ENCODE assay signal across 13 cellular contexts in the genomic region with DNA sequence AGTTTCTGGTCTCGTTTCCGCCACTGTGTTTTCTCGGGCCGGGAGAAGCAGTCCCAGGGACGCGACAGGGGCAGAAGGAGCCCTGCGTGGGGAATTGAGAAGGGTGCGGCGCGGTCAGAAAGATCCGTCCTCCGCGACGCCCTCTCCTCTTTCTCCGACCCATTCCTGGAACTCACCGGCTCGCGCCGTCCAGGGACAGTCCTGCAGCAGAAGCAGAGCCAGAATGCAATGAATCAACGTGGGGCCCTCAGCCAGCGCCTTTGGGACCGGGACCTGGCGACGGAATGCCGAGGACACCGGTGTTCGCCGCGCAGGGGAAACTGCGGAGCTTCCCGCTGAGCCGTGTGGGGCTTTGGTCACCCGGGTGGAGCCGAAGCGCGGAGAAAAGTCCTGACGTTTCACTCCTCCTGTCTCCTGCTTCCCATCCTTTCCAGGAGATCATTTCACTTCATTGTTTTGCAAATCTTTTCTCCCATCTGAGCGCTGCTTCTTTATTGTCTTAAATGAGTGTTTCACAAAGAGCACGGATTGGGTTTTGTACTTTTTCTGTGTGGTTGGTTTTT. TPM values are rescaled to one million over a fixed set of nuclear protein-coding genes. Genes with fewer than 3 reads are reported as not detected.
DNase-seq lines count a peak whose midpoint lies in the region; ATAC-seq and TF ChIP-seq lines count a peak whose summit lies in the region.
"Had no signal": no experiment of that assay in that cellular context is flagged by ENCODE, and none has a peak within 500 bp of the region (broad histone marks: within the 10 kb centered on the region; RNA-seq: fewer than 3 reads in every experiment).

No MANE protein-coding gene starts in this region.

- H3K4me3 ChIP-seq in SK-N-SH (ENCODE audit: low read depth in 2 of 2, low read length in 1 of 2) (no peak overlapping the region), hepatocyte (peak overlapping the region; percentile 26)

- WGBS in SK-N-SH (ENCODE audit: low lambda C conversion rate): 2% methylated on average over 33 of the region's 39 CpGs
- WGBS in hepatocyte (ENCODE audit: low lambda C conversion rate, missing lambda C conversion rate): 3% methylated on average over 39 of the region's 39 CpGs

- no peak for TF ChIP-seq RAD21 in SK-N-SH (IDR thresholded peaks at IDR 0.05; ENCODE audit: low read length)

- H3K4me3 Mint-ChIP-seq in activated CD8-positive, alpha-beta memory T cell treated with anti-CD3 and anti-CD28 coated beads, Interleukin-2, amount 10 ng/mL, durations not matched to agents 7 days and 5 days: peak overlapping the region; percentile 68
- H3K4me3 Mint-ChIP-seq in stimulated activated naive B cell treated with anti-CD40 and anti-IgM and Interleukin-4, amounts not matched to agents 10 μg/mL and 1 μg/mL and 100 μg/mL, for 72 hours: peak overlapping the region; percentile 63 to 81

- CTCF ChIA-PET in activated CD8-positive, alpha-beta memory T cell treated with anti-CD3 and anti-CD28 coated beads, Interleukin-2, amount 10 ng/mL, durations not matched to agents 7 days and 5 days (lab: Charles Lee): interaction anchor here (0.7 to 4.4 kb wide), 4 partner anchors 9 to 79 kb away, joined by 3 to 23 read pairs (median 8); a partner anchor contains a TSS
- CTCF ChIA-PET in SK-N-SH (lab: Yijun Ruan, JAX): no interaction called here

- 0 out of 2 replicates have a peak, but pooled peaks cover 7% of the 10 kb centered on the region for H3K9me3 ChIP-seq in SK-N-SH
- H3K9me3 ChIP-seq in hepatocyte (ENCODE audit: low read depth): no peaks in the 10 kb centered on the region
- H3K9me3 ChIP-seq: thyroid gland had no signal

- H3K9ac ChIP-seq in SK-N-SH: no peak overlapping the region

- H3K36me3 ChIP-seq in SK-N-SH (replicated peaks in 1 of 2; ENCODE audit: control insufficient read depth in 1 of 2, insufficient read depth in 2 of 2, low read length in 1 of 2): no peaks in the 10 kb centered on the region
- no peaks in the 10 kb centered on the region for H3K36me3 ChIP-seq in hepatocyte (replicated peaks; ENCODE audit: insufficient read depth, low read depth)
- H3K36me3 ChIP-seq: thyroid gland had no signal

- TF ChIP-seq EP300 in SK-N-SH (IDR thresholded peaks at IDR 0.05; ENCODE audit: borderline replicate concordance in 1 of 2, low read depth in 1 of 2, low read length in 1 of 2): no peak

- H3K27me3 Mint-ChIP-seq in activated CD8-positive, alpha-beta memory T cell treated with anti-CD3 and anti-CD28 coated beads, Interleukin-2, amount 10 ng/mL, durations not matched to agents 7 days and 5 days: peaks cover 93% of the 10 kb centered on the region
- H3K27me3 Mint-ChIP-seq in stimulated activated naive B cell treated with anti-CD40 and anti-IgM and Interleukin-4, amounts not matched to agents 10 μg/mL and 1 μg/mL and 100 μg/mL, for 72 hours: peaks cover 77 to 90% of the 10 kb centered on the region in 2 donors

- H3K27ac ChIP-seq in SK-N-SH (ENCODE audit: low read depth in 2 of 2, low read length in 1 of 2) (no peak overlapping the region), hepatocyte (no peak overlapping the region)
- H3K27ac ChIP-seq: thyroid gland had no signal

- H3K4me1 ChIP-seq in SK-N-SH (ENCODE audit: control insufficient read depth in 1 of 2, insufficient read depth in 2 of 2, low read depth in 1 of 2, low read length in 1 of 2) (no peaks in the 10 kb centered on the region), hepatocyte (ENCODE audit: insufficient read depth) (peaks cover 12% of the 10 kb centered on the region)

- peaks cover 32% of the 10 kb centered on the region for H3K4me1 Mint-ChIP-seq in activated CD8-positive, alpha-beta memory T cell treated with anti-CD3 and anti-CD28 coated beads, Interleukin-2, amount 10 ng/mL, durations not matched to agents 7 days and 5 days
- H3K4me1 Mint-ChIP-seq in stimulated activated naive B cell treated with anti-CD40 and anti-IgM and Interleukin-4, amounts not matched to agents 10 μg/mL and 1 μg/mL and 100 μg/mL, for 72 hours: peaks cover 30 to 47% of the 10 kb centered on the region in 2 donors

- H3K9me3 Mint-ChIP-seq in activated CD8-positive, alpha-beta memory T cell treated with anti-CD3 and anti-CD28 coated beads, Interleukin-2, amount 10 ng/mL, durations not matched to agents 7 days and 5 days (ENCODE audit: low read depth): peaks cover 6% of the 10 kb centered on the region
- H3K9me3 Mint-ChIP-seq in stimulated activated naive B cell treated with anti-CD40 and anti-IgM and Interleukin-4, amounts not matched to agents 10 μg/mL and 1 μg/mL and 100 μg/mL, for 72 hours: peaks cover 5 to 6% of the 10 kb centered on the region in 2 donors

- H3K9me2 ChIP-seq in SK-N-SH (no peaks in the 10 kb centered on the region), hepatocyte (replicated peaks; ENCODE audit: insufficient read depth) (no peaks in the 10 kb centered on the region)

- H3K27me3 ChIP-seq in SK-N-SH (ENCODE audit: insufficient read depth) (peaks cover 79% of the 10 kb centered on the region), hepatocyte (peaks cover 97% of the 10 kb centered on the region)

- POLR2A ChIA-PET in SK-N-SH (lab: Yijun Ruan, JAX): no interaction called here

- DNase-seq in activated CD8-positive, alpha-beta memory T cell treated with anti-CD3 and anti-CD28 coated beads, Interleukin-2, amount 10 ng/mL, durations not matched to agents 7 days and 5 days: peak; percentile 35
- DNase-seq in activated CD8-positive, alpha-beta memory T cell treated with anti-CD3 and anti-CD28 coated beads, Interleukin-2, amount 50 U/mL, for 4 hours: no peak
- DNase-seq in SK-N-SH (no peak), hepatocyte (ENCODE audit: low spot score) (no peak), NCI-H345 (lab: John Stamatoyannopoulos, UW) (no peak)
- DNase-seq in stimulated activated naive B cell treated with anti-CD40 and anti-IgM and Interleukin-4, amounts not matched to agents 10 μg/mL and 1 μg/mL and 100 μg/mL, for 72 hours: no peak
- DNase-seq: activated CD4-positive, alpha-beta T cell treated with anti-CD3 and anti-CD28 coated beads, Interleukin-2, amount 50 U/mL, for 4 hours; COR-L47; NCI-H1048 had no signal

- TF ChIP-seq CTCF in SK-N-SH (IDR thresholded peaks at IDR 0.05): no peak
- no peak for TF ChIP-seq CTCF in hepatocyte (IDR thresholded peaks at IDR 0.05; ENCODE audit: poor library complexity)

- H3K27ac Mint-ChIP-seq in activated CD8-positive, alpha-beta memory T cell treated with anti-CD3 and anti-CD28 coated beads, Interleukin-2, amount 10 ng/mL, durations not matched to agents 7 days and 5 days: no peak overlapping the region
- H3K27ac Mint-ChIP-seq in stimulated activated naive B cell treated with anti-CD40 and anti-IgM and Interleukin-4, amounts not matched to agents 10 μg/mL and 1 μg/mL and 100 μg/mL, for 72 hours: peak overlapping the region; percentile 68

- H3F3A ChIP-seq in SK-N-SH (replicated peaks; ENCODE audit: insufficient read depth): no peaks in the 10 kb centered on the region

- H3K4me2 ChIP-seq in SK-N-SH: peak overlapping the region; percentile 74; the same call in 1 of the 2 replicates
- peak overlapping the region; percentile 90 for H3K4me2 ChIP-seq in hepatocyte

- H3K79me2 ChIP-seq in SK-N-SH (ENCODE audit: insufficient read depth) (no peaks in the 10 kb centered on the region), hepatocyte (no peaks in the 10 kb centered on the region)

- no peaks in the 10 kb centered on the region for H4K20me1 ChIP-seq in SK-N-SH (ENCODE audit: insufficient read depth)
- H4K20me1 ChIP-seq in hepatocyte (ENCODE audit: insufficient read depth, poor library complexity, severe bottlenecking): no peaks in the 10 kb centered on the region

- peaks cover 11% of the 10 kb centered on the region for H3K36me3 Mint-ChIP-seq in activated CD8-positive, alpha-beta memory T cell treated with anti-CD3 and anti-CD28 coated beads, Interleukin-2, amount 10 ng/mL, durations not matched to agents 7 days and 5 days
- peaks cover 9% of the 10 kb centered on the region in 2 donors for H3K36me3 Mint-ChIP-seq in stimulated activated naive B cell treated with anti-CD40 and anti-IgM and Interleukin-4, amounts not matched to agents 10 μg/mL and 1 μg/mL and 100 μg/mL, for 72 hours

- H2AFZ ChIP-seq in SK-N-SH (ENCODE audit: low read depth) (no peak overlapping the region), hepatocyte (peak overlapping the region; percentile 49)

- ATAC-seq in activated CD8-positive, alpha-beta memory T cell treated with anti-CD3 and anti-CD28 coated beads, Interleukin-2, amount 10 ng/mL, durations not matched to agents 7 days and 5 days: no peak
- ATAC-seq in stimulated activated naive B cell treated with anti-CD40 and anti-IgM and Interleukin-4, amounts not matched to agents 10 μg/mL and 1 μg/mL and 100 μg/mL, for 72 hours (replicated peaks): no peak
- ATAC-seq in HG02970 (IDR thresholded peaks at IDR 0.05; ENCODE audit: low FRiP score, unreplicated experiment) (no peak), HG02763 (IDR thresholded peaks at IDR 0.05; ENCODE audit: unreplicated experiment) (no peak)

TF ChIP-seq in SK-N-SH, 30 proteins besides CTCF, POLR2A, EP300 and RAD21 (continues in another document):
- TF ChIP-seq, protein P1, sequence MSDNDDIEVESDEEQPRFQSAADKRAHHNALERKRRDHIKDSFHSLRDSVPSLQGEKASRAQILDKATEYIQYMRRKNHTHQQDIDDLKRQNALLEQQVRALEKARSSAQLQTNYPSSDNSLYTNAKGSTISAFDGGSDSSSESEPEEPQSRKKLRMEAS (IDR thresholded peaks at IDR 0.05; ENCODE audit: low read depth): no peak
- TF ChIP-seq GATA2 (CRISPR knock-in tag; IDR thresholded peaks at IDR 0.05) (no peak), SIN3A (IDR thresholded peaks at IDR 0.05; ENCODE audit: borderline replicate concordance, low read depth, low read length) (no peak)

RNA-seq across cellular contexts. Expression of a gene that starts 26.4 kb away (rescaled TPM):
- total RNA-seq in activated CD8-positive, alpha-beta memory T cell treated with anti-CD3 and anti-CD28 coated beads, Interleukin-2, amount 10 ng/mL, durations not matched to agents 7 days and 5 days: 1 to 10 TPM in 1 of 2 experiments, under 1 TPM in 1; 0.82 to 1.2 TPM
- polyA plus RNA-seq in SK-N-SH (2012; rRNA removed) (0.02 TPM in 1 of 2 replicates, not detected in the other), hepatocyte (0.27 TPM in 1 of 2 replicates, not detected in the other)
- polyA plus RNA-seq in SK-N-SH (2012; cell fraction: cytosol; rRNA removed): 0.03 TPM in 2 replicates
- polyA plus RNA-seq in SK-N-SH (2012; cell fraction: nucleus; rRNA removed): 0.01 and 0.02 TPM in 2 replicates
- total RNA-seq in hepatocyte: 0.27 and 0.28 TPM in 2 replicates

RNA-seq across cellular contexts. Expression of a gene that starts 35.1 kb away (rescaled TPM):
- not detected for total RNA-seq in activated CD8-positive, alpha-beta memory T cell treated with anti-CD3 and anti-CD28 coated beads, Interleukin-2, amount 10 ng/mL, durations not matched to agents 7 days and 5 days
- polyA plus RNA-seq in SK-N-SH (2012; rRNA removed): not detected in 2 replicates
- not detected in 2 replicates for polyA plus RNA-seq in SK-N-SH (2012; cell fraction: cytosol; rRNA removed)
- polyA plus RNA-seq in SK-N-SH (2012; cell fraction: nucleus; rRNA removed): 0.05 TPM in 1 of 2 replicates, not detected in the other
- total RNA-seq in hepatocyte: not detected in 2 replicates
- polyA plus RNA-seq in hepatocyte: not detected in 2 replicates
- total RNA-seq: pulmonary artery endothelial cell, thyroid gland had no signal

RNA-seq across cellular contexts. Expression of a gene that starts 48.4 kb away (rescaled TPM):
- under 1 TPM; 0.80 to 0.99 TPM for total RNA-seq in activated CD8-positive, alpha-beta memory T cell treated with anti-CD3 and anti-CD28 coated beads, Interleukin-2, amount 10 ng/mL, durations not matched to agents 7 days and 5 days
- 5.0 and 5.3 TPM in 2 replicates for polyA plus RNA-seq in SK-N-SH (2012; rRNA removed)
- 3.6 and 3.7 TPM in 2 replicates for polyA plus RNA-seq in SK-N-SH (2012; cell fraction: cytosol; rRNA removed)
- polyA plus RNA-seq in SK-N-SH (2012; cell fraction: nucleus; rRNA removed): 3.8 and 4.5 TPM in 2 replicates
- total RNA-seq in hepatocyte: 0.10 and 1.1 TPM in 2 replicates
- 0.15 and 1.9 TPM in 2 replicates for polyA plus RNA-seq in hepatocyte
